Comparison of ENCODE assay signal across 5 cellular contexts in genomic region chr11:65332591-65332990, GRCh38. TPM values are rescaled to one million over a fixed set of nuclear protein-coding genes. Genes with fewer than 3 reads are reported as not detected.
"Had no signal": no experiment of that assay in that cellular context is flagged by ENCODE, and none has a peak within 500 bp of the region (broad histone marks: within the 10 kb centered on the region; RNA-seq: fewer than 3 reads in every experiment).

No MANE protein-coding gene starts in this region.

RNA-seq across cellular contexts. Expression of gene CDC42EP2, which starts 17.9 kb away (rescaled TPM):
- polyA plus RNA-seq: naive thymus-derived CD4-positive, alpha-beta T cell had no signal

RNA-seq across cellular contexts. Expression of gene TIGD3, which starts 22.0 kb away (rescaled TPM):
- total RNA-seq: osteoblast, renal cortical epithelial cell, skeletal muscle tissue had no signal

RNA-seq across cellular contexts. Expression of gene SLC25A45, which starts 49.9 kb away (rescaled TPM):
- polyA plus RNA-seq: neural cell had no signal
